Comparison of ENCODE assay signal across 9 cellular contexts in genomic region chr12:2691001-2691339, GRCh38.
DNase-seq lines count a peak whose midpoint lies in the region; ATAC-seq, FAIRE-seq and TF ChIP-seq lines count a peak whose summit lies in the region.
"Had no signal": no experiment of that assay in that cellular context is flagged by ENCODE, and none has a peak within 500 bp of the region (broad histone marks: within the 10 kb centered on the region; RNA-seq: fewer than 3 reads in every experiment).

No MANE protein-coding gene starts in this region.

- DNase-seq in NCI-H2029 (lab: John Stamatoyannopoulos, UW) = peak; percentile 11
- DNase-seq in NCI-H2029 treated with DMSO at 0.1 percent for 48 hours (lab: John Stamatoyannopoulos, UW) = no peak
- DNase-seq in NCI-H1105 (lab: John Stamatoyannopoulos, UW) = peak; percentile 76
- DNase-seq in activated CD8-positive, alpha-beta memory T cell treated with anti-CD3 and anti-CD28 coated beads, Interleukin-2, amount 50 U/mL, for 24 hours (ENCODE audit: extremely low read depth) = peak; percentile 9
- peak in 1 of 2 donors; percentile 5 for DNase-seq in foreskin keratinocyte
- peak; percentile 30 for DNase-seq in small intestine

- H3K4me1 ChIP-seq in foreskin keratinocyte (no peaks in the 10 kb centered on the region), small intestine (ENCODE audit: control insufficient read depth in 2 of 2, insufficient read depth in 1 of 2, low read depth in 1 of 2, low read length in 1 of 2) (no peaks in the 10 kb centered on the region)

- H3K36me3 ChIP-seq in small intestine (ENCODE audit: control insufficient read depth in 2 of 2, insufficient read depth in 2 of 2, low read length in 2 of 2) = no peaks in the 10 kb centered on the region

- no peaks in the 10 kb centered on the region for H3K9me3 ChIP-seq in small intestine (ENCODE audit: control insufficient read depth, low read depth)

- WGBS in small intestine, 3 donors = 2 to 9% (median 3%) methylated on average over 16 to 28 of the region's 28 CpGs

- H3K27ac ChIP-seq in foreskin keratinocyte = no peak overlapping the region
- peak overlapping the region; percentile 69 to 71 for H3K27ac ChIP-seq in small intestine (ENCODE audit: low read depth in 1 of 2, low read length in 1 of 2)

- ATAC-seq in foreskin keratinocyte (peak; percentile 18), GM18868 (IDR thresholded peaks at IDR 0.05; ENCODE audit: unreplicated experiment) (no peak), GM18870 (IDR thresholded peaks at IDR 0.05; ENCODE audit: unreplicated experiment) (no peak)

- no peak for FAIRE-seq in small intestine (lab: Jason Lieb, UNC)
- FAIRE-seq: colon had no signal

- TF ChIP-seq CTCF in foreskin keratinocyte (conservative IDR thresholded peaks at IDR 0.05) = peak; percentile 18

- peak overlapping the region; percentile 43 to 57 for H3K4me3 ChIP-seq in small intestine (ENCODE audit: low read depth in 1 of 2, low read length in 2 of 2)

- peaks cover 26% of the 10 kb centered on the region for H3K27me3 ChIP-seq in foreskin keratinocyte
- H3K27me3 ChIP-seq in small intestine (ENCODE audit: control insufficient read depth in 2 of 2, insufficient read depth in 2 of 2, low read length in 2 of 2) = no peaks in the 10 kb centered on the region
